19 cellular contexts compared by ENCODE assay signal in genomic region chrX:46220822-46221221, GRCh38.
DNase-seq lines count a peak whose midpoint lies in the region; ATAC-seq, FAIRE-seq and TF ChIP-seq lines count a peak whose summit lies in the region.
"Had no signal": no experiment of that assay in that cellular context is flagged by ENCODE, and none has a peak within 500 bp of the region (broad histone marks: within the 10 kb centered on the region; RNA-seq: fewer than 3 reads in every experiment).

No MANE protein-coding gene starts in this region.

- peak in 1 of 2 experiments; percentile 6 for DNase-seq in A549 (ENCODE audit: low read depth in 1 of 2, low spot score in 1 of 2)
- peak; percentile 19 for DNase-seq in DMS53 treated with DMSO at 0.1 percent for 48 hours (lab: John Stamatoyannopoulos, UW; ENCODE audit: unreplicated experiment)
- DNase-seq in left lobe of liver (ENCODE audit: low spot score): no peak
- DNase-seq in renal cortical epithelial cell (ENCODE audit: low read depth): peak; percentile 40
- DNase-seq in ecto neural progenitor cell (ENCODE audit: low spot score): no peak
- no peak for DNase-seq in GM12892 (ENCODE audit: insufficient read length)
- DNase-seq: 8988T; CD8-positive, alpha-beta T cell; COR-L47; DMS79 treated with DMSO at 0.1 percent for 48 hours; GF-D8; GM23248; HCEC 1CT had no signal

- 0 out of 3 replicates have a peak overlapping the region, but pooled peaks have one; percentile 0 for H3K4me3 ChIP-seq in A549
- H3K4me3 ChIP-seq: BLaER1 treated with 17β-estradiol and CSF1 and Interleukin-3, amounts not matched to agents 10 nM and 100 nM; GM23248 had no signal

- peak overlapping the region; percentile 71 to 75 for H3K27ac ChIP-seq in A549
- H3K27ac ChIP-seq: BLaER1 treated with 17β-estradiol and CSF1 and Interleukin-3, amounts not matched to agents 10 nM and 100 nM; GM23248; KMS-11 had no signal

- no peaks in the 10 kb centered on the region for H3K9me3 ChIP-seq in A549

- POLR2A ChIA-PET in A549 (lab: Yijun Ruan, JAX): no interaction called here

- peak; percentile 28 for FAIRE-seq in A549 (lab: Jason Lieb, UNC)
- no peak for FAIRE-seq in GM12892 (lab: Jason Lieb, UNC)
- FAIRE-seq: D721Med, GM19239, H54 had no signal

- TF ChIP-seq CTCF in A549 (IDR thresholded peaks at IDR 0.05): no peak

- peak in 1 of 2 experiments; percentile 27; a peak in 1 of 6 replicates for ATAC-seq in A549
- ATAC-seq in left lobe of liver: peak; percentile 37
- ATAC-seq in HG02938 (IDR thresholded peaks at IDR 0.05; ENCODE audit: unreplicated experiment): no peak
- ATAC-seq: CD8-positive, alpha-beta T cell had no signal

- H3K4me2 ChIP-seq in A549: peak overlapping the region; percentile 61
- H3K4me2 ChIP-seq: BLaER1 treated with 17β-estradiol and CSF1 and Interleukin-3, amounts not matched to agents 10 nM and 100 nM; KMS-11 had no signal

- peaks cover 16% of the 10 kb centered on the region for H3K4me1 ChIP-seq in A549
- H3K4me1 ChIP-seq: BLaER1 treated with 17β-estradiol and CSF1 and Interleukin-3, amounts not matched to agents 10 nM and 100 nM had no signal

- CTCF ChIA-PET in A549 (lab: Yijun Ruan, JAX): no interaction called here

- no peak for TF ChIP-seq EP300 in A549 (IDR thresholded peaks at IDR 0.05)

- TF ChIP-seq POLR2A in A549 (IDR thresholded peaks at IDR 0.05; ENCODE audit: low read length) (no peak), GM12892 (IDR thresholded peaks at IDR 0.05; ENCODE audit: low read depth, low read length) (no peak)

- TF ChIP-seq RAD21 in A549 (conservative IDR thresholded peaks at IDR 0.05 in 1 of 2, IDR thresholded peaks at IDR 0.05 in 1 of 2): no peak

- WGBS in A549 (ENCODE audit: missing lambda C conversion rate): 14% methylated on average over 3 of the region's 3 CpGs

TF ChIP-seq in A549, 52 proteins besides CTCF, POLR2A, EP300 and RAD21:
- TF ChIP-seq CEBPB (IDR thresholded peaks at IDR 0.05) (0 out of 4 replicates have a peak, but pooled peaks of 1 of the 2 experiments have one; percentile 9), FOSL2 (IDR thresholded peaks at IDR 0.05) (no peak), FOSL2 (CRISPR knock-in tag; IDR thresholded peaks at IDR 0.05) (no peak)

Comparison
In these comparisons a context has a peak if more than half of its experiments do, and no peak if none do; other contexts are left out.
1. DNase-seq: peak in DMS53 treated with DMSO at 0.1 percent for 48 hours (single experiment) and renal cortical epithelial cell (single experiment); none in left lobe of liver (single experiment), ecto neural progenitor cell (single experiment) and GM12892 (single experiment).